ENCODE assay signal across 1 cellular context in genomic region chrX:124018031-124018430, GRCh38.
TF ChIP-seq lines count a peak whose summit lies in the region.

No MANE protein-coding gene starts in this region.

TF ChIP-seq in K562, 482 proteins besides CTCF, POLR2A, EP300 and RAD21:
- TF ChIP-seq PYGO2 (tag; IDR thresholded peaks at IDR 0.05) (no peak), ZNF232 (CRISPR knock-in tag; IDR thresholded peaks at IDR 0.05) (no peak), ZNF444 (CRISPR knock-in tag; IDR thresholded peaks at IDR 0.05) (no peak), KHSRP (IDR thresholded peaks at IDR 0.05) (no peak), TOE1 (IDR thresholded peaks at IDR 0.05; ENCODE audit: borderline replicate concordance) (no peak), TOE1 (CRISPR knock-in tag; IDR thresholded peaks at IDR 0.05; ENCODE audit: borderline replicate concordance, low read depth) (no peak), GMEB1 (CRISPR knock-in tag; IDR thresholded peaks at IDR 0.05) (no peak), POLR2AphosphoS5 (IDR thresholded peaks at IDR 0.05; ENCODE audit: control insufficient read depth, insufficient read depth, low read depth, low read length) (no peak), HNRNPH1 (optimal IDR thresholded peaks at IDR 0.05; ENCODE audit: low read depth, low read length) (no peak), E2F3 (CRISPR knock-in tag; IDR thresholded peaks at IDR 0.05) (no peak), ZNF431 (CRISPR knock-in tag; IDR thresholded peaks at IDR 0.05) (no peak), ZNF507 (tag; conservative IDR thresholded peaks at IDR 0.05) (no peak), TCF15 (CRISPR knock-in tag; IDR thresholded peaks at IDR 0.05) (no peak), POLR2AphosphoS2 (IDR thresholded peaks at IDR 0.05; ENCODE audit: low read length) (no peak), ATF3 (IDR thresholded peaks at IDR 0.05) (no peak), ATF3 (CRISPR knock-in tag; conservative IDR thresholded peaks at IDR 0.05) (no peak), UBTF (IDR thresholded peaks at IDR 0.05; ENCODE audit: borderline replicate concordance in 1 of 2, low read depth in 2 of 2, low read length in 2 of 2) (no peak), GATAD2B (IDR thresholded peaks at IDR 0.05; ENCODE audit: borderline replicate concordance) (no peak), HNRNPUL1 (IDR thresholded peaks at IDR 0.05; ENCODE audit: low read length) (no peak), CAMTA2 (CRISPR knock-in tag; conservative IDR thresholded peaks at IDR 0.05) (no peak)
